In the genomic region with DNA sequence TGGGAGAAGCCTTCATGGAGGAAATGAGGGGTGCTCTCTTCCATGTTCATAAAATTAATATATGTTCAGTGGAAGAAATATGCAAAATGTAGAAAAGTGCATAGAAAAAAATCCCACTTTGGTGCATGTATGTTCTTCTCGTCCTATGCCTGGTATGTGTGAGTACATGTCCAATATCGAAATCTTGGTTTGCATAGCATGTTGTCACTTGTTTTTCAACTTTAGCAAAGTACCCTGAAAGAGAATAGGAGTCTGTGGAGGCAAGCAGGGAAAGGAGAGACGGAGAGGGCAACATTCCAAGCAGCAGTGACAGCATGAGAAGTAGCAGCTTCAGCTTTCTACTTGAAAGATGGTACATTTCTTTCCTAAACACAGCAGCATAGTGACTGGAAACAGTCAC, we compare ENCODE assay signal across 30 cellular contexts. TPM values are rescaled to one million over a fixed set of nuclear protein-coding genes. Genes with fewer than 3 reads are reported as not detected.
DNase-seq lines count a peak whose midpoint lies in the region; ATAC-seq, FAIRE-seq and TF ChIP-seq lines count a peak whose summit lies in the region.
"Had no signal": no experiment of that assay in that cellular context is flagged by ENCODE, and none has a peak within 500 bp of the region (broad histone marks: within the 10 kb centered on the region; RNA-seq: fewer than 3 reads in every experiment).

No MANE protein-coding gene starts in this region.

- no peak for TF ChIP-seq CTCF in bronchial epithelial cell (IDR thresholded peaks at IDR 0.05; ENCODE audit: insufficient read depth, low read length, severe bottlenecking)
- no peak for TF ChIP-seq CTCF in foreskin keratinocyte (conservative IDR thresholded peaks at IDR 0.05)
- TF ChIP-seq CTCF in keratinocyte (optimal IDR thresholded peaks at IDR 0.05 in 1 of 3, IDR thresholded peaks at IDR 0.05 in 1 of 3, conservative IDR thresholded peaks at IDR 0.05 in 1 of 3; ENCODE audit: extremely low read depth in 1 of 3, insufficient read depth in 2 of 3, low read length in 3 of 3), result no peak
- TF ChIP-seq CTCF in endothelial cell (IDR thresholded peaks at IDR 0.05; ENCODE audit: unreplicated experiment), result no peak

- H3K4me3 Mint-ChIP-seq in endothelial cell (ENCODE audit: unreplicated experiment), result no peak overlapping the region
- H3K4me3 Mint-ChIP-seq in activated CD4-positive, alpha-beta T cell treated with anti-CD3 and anti-CD28 coated beads, Interleukin-2, amount 10 ng/mL, durations not matched to agents 7 days and 5 days, result no peak overlapping the region
- H3K4me3 Mint-ChIP-seq: CD4-positive, alpha-beta memory T cell; CD4-positive, CD25-positive, alpha-beta regulatory T cell; CD8-positive, alpha-beta memory T cell had no signal

- ATAC-seq in foreskin keratinocyte (no peak), GM18520 (IDR thresholded peaks at IDR 0.05; ENCODE audit: unreplicated experiment) (no peak)
- ATAC-seq: GM12878 had no signal

- DNase-seq in bronchial epithelial cell (ENCODE audit: low read depth) (peak; percentile 91), foreskin keratinocyte (peak; percentile 45 to 69), keratinocyte (ENCODE audit: low read depth, low spot score) (no peak), endothelial cell (ENCODE audit: low spot score) (no peak)
- no peak for DNase-seq in activated CD4-positive, alpha-beta T cell treated with anti-CD3 and anti-CD28 coated beads, Interleukin-2, amount 10 ng/mL, durations not matched to agents 7 days and 5 days
- DNase-seq: 8988T; ACHN; BE2C; C1 segment of cervical spinal cord; CD4-positive, alpha-beta memory T cell; CD4-positive, CD25-positive, alpha-beta regulatory T cell; CD8-positive, alpha-beta memory T cell; COR-L47; DMS 273 treated with DMSO at 0.1 percent for 48 hours; DMS153; DMS53; DMS79; DND-41; EL; GDM1 had no signal

- H3K27ac Mint-ChIP-seq in endothelial cell (ENCODE audit: unreplicated experiment), result no peak overlapping the region
- H3K27ac Mint-ChIP-seq in activated CD4-positive, alpha-beta T cell treated with anti-CD3 and anti-CD28 coated beads, Interleukin-2, amount 10 ng/mL, durations not matched to agents 7 days and 5 days, result no peak overlapping the region
- H3K27ac Mint-ChIP-seq: CD14-positive monocyte; CD4-positive, alpha-beta memory T cell; CD4-positive, CD25-positive, alpha-beta regulatory T cell; CD8-positive, alpha-beta memory T cell had no signal

- no peaks in the 10 kb centered on the region for H3K4me1 Mint-ChIP-seq in endothelial cell (ENCODE audit: unreplicated experiment)
- H3K4me1 Mint-ChIP-seq in activated CD4-positive, alpha-beta T cell treated with anti-CD3 and anti-CD28 coated beads, Interleukin-2, amount 10 ng/mL, durations not matched to agents 7 days and 5 days, result no peaks in the 10 kb centered on the region
- H3K4me1 Mint-ChIP-seq: CD4-positive, alpha-beta memory T cell; CD4-positive, CD25-positive, alpha-beta regulatory T cell; CD8-positive, alpha-beta memory T cell had no signal

- H3K27ac ChIP-seq in foreskin keratinocyte, result no peak overlapping the region
- H3K27ac ChIP-seq in keratinocyte (ENCODE audit: control insufficient read depth, insufficient read depth, low read length), result no peak overlapping the region
- H3K27ac ChIP-seq: BLaER1 had no signal

- H3K9me3 ChIP-seq in keratinocyte (ENCODE audit: control insufficient read depth, low read depth, low read length), result peaks cover 4% of the 10 kb centered on the region
- H3K9me3 ChIP-seq: BE2C had no signal

- no peaks in the 10 kb centered on the region for H4K20me1 ChIP-seq in keratinocyte (ENCODE audit: control insufficient read depth, extremely low read depth, insufficient read depth, low read length)
- H4K20me1 ChIP-seq: BLaER1 had no signal

- dilution Hi-C loops in keratinocyte (cut with MboI; ENCODE audit: extremely low pct_ligation_motif_present, low sequenced_read_pairs), result no loop called here

- H3K4me1 ChIP-seq in foreskin keratinocyte, result peaks cover 16% of the 10 kb centered on the region
- peaks cover 39% of the 10 kb centered on the region for H3K4me1 ChIP-seq in keratinocyte (ENCODE audit: control insufficient read depth, extremely low read depth, insufficient read depth, low read length)
- H3K4me1 ChIP-seq: BE2C, BLaER1 had no signal

- H3K27me3 Mint-ChIP-seq in endothelial cell (ENCODE audit: unreplicated experiment), result peaks cover 4% of the 10 kb centered on the region
- H3K27me3 Mint-ChIP-seq in activated CD4-positive, alpha-beta T cell treated with anti-CD3 and anti-CD28 coated beads, Interleukin-2, amount 10 ng/mL, durations not matched to agents 7 days and 5 days, result no peaks in the 10 kb centered on the region

- no peak overlapping the region for H3K4me2 ChIP-seq in keratinocyte (ENCODE audit: control insufficient read depth, extremely low read depth, insufficient read depth, low read depth, low read length)
- H3K4me2 ChIP-seq: BLaER1 had no signal

- H3K36me3 ChIP-seq in bronchial epithelial cell (ENCODE audit: control insufficient read depth, insufficient read depth, low read length) (no peaks in the 10 kb centered on the region), keratinocyte (ENCODE audit: control insufficient read depth in 2 of 2, extremely low read depth in 1 of 2, insufficient read depth in 2 of 2, low read length in 2 of 2) (no peaks in the 10 kb centered on the region)
- H3K36me3 ChIP-seq: BE2C, BLaER1 had no signal

- CTCF ChIA-PET in activated CD4-positive, alpha-beta T cell treated with anti-CD3 and anti-CD28 coated beads, Interleukin-2, amount 10 ng/mL, durations not matched to agents 7 days and 5 days (lab: Charles Lee), result no interaction called here

- POLR2A ChIA-PET in activated CD4-positive, alpha-beta T cell treated with anti-CD3 and anti-CD28 coated beads, Interleukin-2, amount 10 ng/mL, durations not matched to agents 7 days and 5 days (lab: Charles Lee), result no interaction called here

- H3K4me3 ChIP-seq in bronchial epithelial cell (ENCODE audit: low read depth, low read length) (no peak overlapping the region), keratinocyte (ENCODE audit: control insufficient read depth in 2 of 3, extremely low read depth in 1 of 3, insufficient read depth in 2 of 3, low read depth in 1 of 3, low read length in 3 of 3) (no peak overlapping the region)
- H3K4me3 ChIP-seq: BLaER1, GM12878 had no signal

- FAIRE-seq in bronchial epithelial cell (lab: Jason Lieb, UNC) (no peak), keratinocyte (lab: Jason Lieb, UNC) (peak; percentile 79)
- FAIRE-seq: A204.1, GM12878, GM12892, GM18507, GM19239 had no signal

- H3K79me2 ChIP-seq in keratinocyte (ENCODE audit: control insufficient read depth, insufficient read depth, low read length), result no peaks in the 10 kb centered on the region

- no peak overlapping the region for H3K9ac ChIP-seq in keratinocyte (ENCODE audit: control insufficient read depth, extremely low read depth, insufficient read depth, low read length)
- H3K9ac ChIP-seq: BLaER1 had no signal

- H2AFZ ChIP-seq in keratinocyte (ENCODE audit: control insufficient read depth, low read length), result no peak overlapping the region

- H3K36me3 Mint-ChIP-seq in endothelial cell (ENCODE audit: low read depth, unreplicated experiment), result peaks cover 6% of the 10 kb centered on the region
- H3K36me3 Mint-ChIP-seq in activated CD4-positive, alpha-beta T cell treated with anti-CD3 and anti-CD28 coated beads, Interleukin-2, amount 10 ng/mL, durations not matched to agents 7 days and 5 days (ENCODE audit: low read depth), result no peaks in the 10 kb centered on the region
- H3K36me3 Mint-ChIP-seq: CD14-positive monocyte; CD4-positive, alpha-beta memory T cell; CD4-positive, CD25-positive, alpha-beta regulatory T cell; CD8-positive, alpha-beta memory T cell had no signal

- H3K9me1 ChIP-seq in keratinocyte (ENCODE audit: control insufficient read depth, extremely low read depth, insufficient read depth, low read length), result no peaks in the 10 kb centered on the region

- H3K27me3 ChIP-seq in bronchial epithelial cell (ENCODE audit: control insufficient read depth, insufficient read depth, low read length) (no peaks in the 10 kb centered on the region), foreskin keratinocyte (no peaks in the 10 kb centered on the region), keratinocyte (ENCODE audit: control insufficient read depth, extremely low read depth, insufficient read depth, low read length) (no peaks in the 10 kb centered on the region)
- H3K27me3 ChIP-seq: BE2C, BLaER1 had no signal

- no peaks in the 10 kb centered on the region for H3K9me3 Mint-ChIP-seq in endothelial cell (ENCODE audit: unreplicated experiment)
- H3K9me3 Mint-ChIP-seq in activated CD4-positive, alpha-beta T cell treated with anti-CD3 and anti-CD28 coated beads, Interleukin-2, amount 10 ng/mL, durations not matched to agents 7 days and 5 days, result peaks cover 6% of the 10 kb centered on the region

RNA-seq across cellular contexts. Expression of a gene that starts 56.8 kb away (rescaled TPM):
- total RNA-seq in bronchial epithelial cell (0.13 TPM in 1 of 2 replicates, not detected in the other), foreskin keratinocyte (0.71 TPM in 1 of 2 replicates, not detected in the other), endothelial cell (ENCODE audit: unreplicated experiment) (0.46 TPM)
- polyA plus RNA-seq in foreskin keratinocyte (0.04 and 0.62 TPM in 2 replicates), keratinocyte (0.02 to 0.15 TPM (median 0.08 TPM) in 3 replicates)
- polyA plus RNA-seq in keratinocyte (2011; ENCODE audit: low read depth), result not detected
- 0.04 and 0.13 TPM in 2 replicates for polyA plus RNA-seq in keratinocyte (2011; cell fraction: cytosol; rRNA removed)
- 0.27 and 0.45 TPM in 2 replicates for polyA plus RNA-seq in keratinocyte (2011; cell fraction: nucleus; rRNA removed)
- polyA plus RNA-seq in keratinocyte (2012; ENCODE audit: low replicate concordance), result 0.02 TPM in 1 of 2 replicates, not detected in the other
- not detected in 3 replicates for polyA minus RNA-seq in keratinocyte
- not detected for polyA minus RNA-seq in keratinocyte (2011; cell fraction: cytosol; rRNA and poly(A)+ RNA removed)
- polyA minus RNA-seq in keratinocyte (2011; cell fraction: nucleus; rRNA and poly(A)+ RNA removed), result 0.74 TPM in 1 of 2 replicates, not detected in the other
- total RNA-seq in activated CD4-positive, alpha-beta T cell treated with anti-CD3 and anti-CD28 coated beads, Interleukin-2, amount 10 ng/mL, durations not matched to agents 7 days and 5 days, result not detected
- total RNA-seq: A673; CD4-positive, alpha-beta memory T cell; CD4-positive, CD25-positive, alpha-beta regulatory T cell; CD8-positive, alpha-beta memory T cell; G401; GM12878 had no signal
- polyA plus RNA-seq: CD4-positive, alpha-beta memory T cell; CD4-positive, CD25-positive, alpha-beta regulatory T cell; CD8-positive, alpha-beta memory T cell; GM12878 had no signal

Comparison
In these comparisons a context has a peak if more than half of its experiments do, and no peak if none do; other contexts are left out.
1. DNase-seq: peak in bronchial epithelial cell (single experiment) and foreskin keratinocyte (2 of 2); none in keratinocyte (single experiment), endothelial cell (single experiment) and activated CD4-positive, alpha-beta T cell treated with anti-CD3 and anti-CD28 coated beads, Interleukin-2, amount 10 ng/mL, durations not matched to agents 7 days and 5 days (single experiment).